Comparison of ENCODE assay signal across 9 cellular contexts in the genomic region with DNA sequence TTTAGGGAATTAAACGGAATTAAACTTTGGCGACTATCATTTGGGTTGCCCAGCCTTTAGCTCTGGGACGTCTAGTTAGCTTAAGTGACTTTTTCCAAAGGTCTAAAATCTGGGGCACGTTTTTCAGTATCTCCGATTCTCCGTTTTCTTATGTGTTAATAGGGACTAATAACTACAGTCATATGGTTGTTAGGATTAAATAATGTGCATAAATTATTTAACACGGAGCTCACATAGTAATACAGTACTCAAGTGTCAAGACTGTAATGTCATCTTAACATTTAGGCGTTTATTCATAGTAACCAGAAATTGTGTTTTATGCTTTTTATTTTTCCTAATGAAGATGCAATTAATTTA. TPM values are rescaled to one million over a fixed set of nuclear protein-coding genes. Genes with fewer than 3 reads are reported as not detected.
DNase-seq lines count a peak whose midpoint lies in the region; ATAC-seq, FAIRE-seq and TF ChIP-seq lines count a peak whose summit lies in the region.
"Had no signal": no experiment of that assay in that cellular context is flagged by ENCODE, and none has a peak within 500 bp of the region (broad histone marks: within the 10 kb centered on the region; RNA-seq: fewer than 3 reads in every experiment).

No MANE protein-coding gene starts in this region.

- H3K27ac ChIP-seq in SJCRH30 (peak overlapping the region; percentile 89), foreskin keratinocyte (peak overlapping the region; percentile 43), spleen (peak overlapping the region; percentile 68 to 84 (median 82))

- TF ChIP-seq CTCF in foreskin keratinocyte (conservative IDR thresholded peaks at IDR 0.05): no peak
- TF ChIP-seq CTCF in spleen (IDR thresholded peaks at IDR 0.05 in 8 of 11, conservative IDR thresholded peaks at IDR 0.05 in 3 of 11): no peak

- TF ChIP-seq POLR2A in spleen (IDR thresholded peaks at IDR 0.05) (no peak), GM12892 (IDR thresholded peaks at IDR 0.05; ENCODE audit: low read depth, low read length) (no peak)

- H3K27me3 ChIP-seq in SJCRH30 (no peaks in the 10 kb centered on the region), foreskin keratinocyte (no peaks in the 10 kb centered on the region), spleen (replicated peaks in 1 of 7) (no peaks in the 10 kb centered on the region)

- DNase-seq in SJCRH30 (no peak), foreskin keratinocyte (no peak), spleen (no peak), amygdala (lab: John Stamatoyannopoulos, UW) (no peak), NCI-H82 treated with DMSO at 0.1 percent for 48 hours (lab: John Stamatoyannopoulos, UW; ENCODE audit: unreplicated experiment) (no peak), GM12892 (ENCODE audit: insufficient read length) (no peak)

- H3K4me3 ChIP-seq in SJCRH30: peak overlapping the region; percentile 81
- peak overlapping the region; percentile 61 to 91 (median 76) for H3K4me3 ChIP-seq in spleen

- no peaks in the 10 kb centered on the region for H3K4me1 ChIP-seq in SJCRH30
- peaks cover 19% of the 10 kb centered on the region for H3K4me1 ChIP-seq in foreskin keratinocyte
- peaks cover 7 to 34% (median 23%) of the 10 kb centered on the region in 6 donors for H3K4me1 ChIP-seq in spleen

- H3K36me3 ChIP-seq in SJCRH30 (peaks cover 39% of the 10 kb centered on the region), spleen (peaks cover 0 to 36% (median 2%) of the 10 kb centered on the region in 6 donors)

- ATAC-seq in GM21526 (IDR thresholded peaks at IDR 0.05; ENCODE audit: low FRiP score, unreplicated experiment) (peak; percentile 1), foreskin keratinocyte (no peak), HG03025 (IDR thresholded peaks at IDR 0.05; ENCODE audit: low FRiP score, unreplicated experiment) (no peak)

- no peak for FAIRE-seq in GM12892 (lab: Jason Lieb, UNC)

- WGBS in spleen, 5 donors: 5 to 8% (median 8%) methylated on average over 8 of the region's 8 CpGs

- intact Hi-C loops in spleen (cut with DNase I; ENCODE audit: low total_unique reads): no loop called here

- H3K9me3 ChIP-seq in SJCRH30 (replicated peaks): no peaks in the 10 kb centered on the region
- no peaks in the 10 kb centered on the region for H3K9me3 ChIP-seq in spleen

RNA-seq across cellular contexts. Expression of a gene that starts 0.5 kb away (rescaled TPM):
- 226 TPM in 2 replicates for total RNA-seq in SJCRH30 (2014; rRNA removed; shearing (Covaris generic))
- total RNA-seq in foreskin keratinocyte (65.8 and 83.0 TPM in 2 replicates), spleen (10 to 100 TPM in 1 of 7 donors, 1 to 10 TPM in 6; 2.3 to 10.9 (median 6.0) TPM)
- polyA plus RNA-seq in foreskin keratinocyte (28.0 and 42.7 TPM in 2 replicates), spleen (1 to 10 TPM; 2.1 to 8.3 (median 5.8) TPM)
- polyA plus RNA-seq in GM12892 (2012; ENCODE audit: missing spikeins): 35.5 TPM

RNA-seq across cellular contexts. Expression of a gene that starts 23.0 kb away (rescaled TPM):
- 92.7 and 115 TPM in 2 replicates for total RNA-seq in SJCRH30 (2014; rRNA removed; shearing (Covaris generic))
- total RNA-seq in foreskin keratinocyte (37.9 and 45.5 TPM in 2 replicates), spleen (10 to 100 TPM; 20.6 to 41.5 (median 24.3) TPM)
- polyA plus RNA-seq in foreskin keratinocyte (27.8 and 36.0 TPM in 2 replicates), spleen (10 to 100 TPM; 21.2 to 26.3 (median 21.9) TPM)
- polyA plus RNA-seq in GM12892 (2012; ENCODE audit: missing spikeins): 68.8 TPM

RNA-seq across cellular contexts. Expression of a gene that starts 46.1 kb away (rescaled TPM):
- total RNA-seq in SJCRH30 (2014; rRNA removed; shearing (Covaris generic)): 19.8 and 22.3 TPM in 2 replicates
- total RNA-seq in foreskin keratinocyte (28.1 and 29.2 TPM in 2 replicates), spleen (10 to 100 TPM; 10.8 to 19.7 (median 11.5) TPM)
- polyA plus RNA-seq in foreskin keratinocyte (16.8 and 17.6 TPM in 2 replicates), spleen (1 to 10 TPM; 3.1 to 4.4 (median 4.3) TPM)
- 8.8 TPM for polyA plus RNA-seq in GM12892 (2012; ENCODE audit: missing spikeins)

RNA-seq across cellular contexts. Expression of a gene that starts 59.2 kb away (rescaled TPM):
- total RNA-seq in SJCRH30 (2014; rRNA removed; shearing (Covaris generic)): 0.08 TPM in 1 of 2 replicates, not detected in the other
- total RNA-seq in foreskin keratinocyte: not detected in 2 replicates
- 0.02 TPM in 1 of 2 replicates, not detected in the other for polyA plus RNA-seq in foreskin keratinocyte
- total RNA-seq in spleen: 1 to 10 TPM in 1 of 7 donors, under 1 TPM in 2, not detected in 4; 0.32 to 1.5 (median 0.52) TPM
- polyA plus RNA-seq in spleen: under 1 TPM; 0.13 to 0.35 (median 0.29) TPM
- not detected for polyA plus RNA-seq in GM12892 (2012; ENCODE audit: missing spikeins)
- total RNA-seq: activated CD8-positive, alpha-beta memory T cell treated with anti-CD3 and anti-CD28 coated beads for 36 hours had no signal
